Comparison of ENCODE assay signal across 1 cellular context in genomic region chr22:22431271-22432220, GRCh38.
TF ChIP-seq lines count a peak whose summit lies in the region.

No MANE protein-coding gene starts in this region.

TF ChIP-seq in K562, 482 proteins besides CTCF, POLR2A, EP300 and RAD21 (continued from another document and continues in another):
- TF ChIP-seq PKNOX1 (IDR thresholded peaks at IDR 0.05) = no peak
- TF ChIP-seq E2F6 (IDR thresholded peaks at IDR 0.05; ENCODE audit: borderline replicate concordance in 1 of 2, extremely low read depth in 1 of 2, insufficient read depth in 1 of 2, insufficient read length in 1 of 2, low read depth in 1 of 2, low read length in 1 of 2, poor library complexity in 1 of 2, severe bottlenecking in 1 of 2) = no peak
- TF ChIP-seq ZFP30 (CRISPR knock-in tag; IDR thresholded peaks at IDR 0.05; ENCODE audit: borderline replicate concordance) = 0 out of 2 replicates have a peak, but pooled peaks have one; percentile 40
- TF ChIP-seq HDAC8 (tag; IDR thresholded peaks at IDR 0.05) = no peak
- TF ChIP-seq TSHZ1 (CRISPR knock-in tag; IDR thresholded peaks at IDR 0.05) = peak; percentile 45; the same call in 1 of the 2 replicates
- peak; percentile 83 for TF ChIP-seq HBP1 (CRISPR knock-in tag; IDR thresholded peaks at IDR 0.05)
- 0 out of 2 replicates have a peak, but pooled peaks have one; percentile 34 for TF ChIP-seq PTBP1 (IDR thresholded peaks at IDR 0.05; ENCODE audit: low read depth, low read length)
- no peak for TF ChIP-seq POLR2H (tag; IDR thresholded peaks at IDR 0.05; ENCODE audit: low read depth)
- peak; percentile 78; the same call in 1 of the 2 replicates for TF ChIP-seq ZNF76 (CRISPR knock-in tag; IDR thresholded peaks at IDR 0.05; ENCODE audit: borderline replicate concordance)
- no peak for TF ChIP-seq NR2C1 (IDR thresholded peaks at IDR 0.05)
- no peak for TF ChIP-seq NR2C1 (tag; IDR thresholded peaks at IDR 0.05)
- TF ChIP-seq NKRF (IDR thresholded peaks at IDR 0.05; ENCODE audit: borderline replicate concordance) = no peak
- TF ChIP-seq ZBTB1 (CRISPR knock-in tag; IDR thresholded peaks at IDR 0.05; ENCODE audit: borderline replicate concordance, low read depth) = no peak
- no peak for TF ChIP-seq THAP7 (CRISPR knock-in tag; IDR thresholded peaks at IDR 0.05)
- TF ChIP-seq HNRNPUL1 (IDR thresholded peaks at IDR 0.05; ENCODE audit: low read length) = no peak
- TF ChIP-seq SRF (CRISPR knock-in tag; IDR thresholded peaks at IDR 0.05) = 0 out of 4 replicates have a peak, but pooled peaks of 1 of the 2 experiments have one; percentile 38
- TF ChIP-seq SMARCE1 (IDR thresholded peaks at IDR 0.05) = no peak
- peak; percentile 54 for TF ChIP-seq ZFP36 (IDR thresholded peaks at IDR 0.05; ENCODE audit: low read depth, low read length, partially characterized antibody)
- 0 out of 2 replicates have a peak, but pooled peaks have one; percentile 65 for TF ChIP-seq IRF1 (CRISPR knock-in tag; IDR thresholded peaks at IDR 0.05; ENCODE audit: borderline replicate concordance)
- TF ChIP-seq ZNF655 (CRISPR knock-in tag; IDR thresholded peaks at IDR 0.05) = no peak
- no peak for TF ChIP-seq TRIM24 (IDR thresholded peaks at IDR 0.05)
- peak in 1 of 2 experiments; percentile 40; a peak in 2 of 4 replicates for TF ChIP-seq TEAD1 (CRISPR knock-in tag; IDR thresholded peaks at IDR 0.05)
- TF ChIP-seq MEF2A (IDR thresholded peaks at IDR 0.05; ENCODE audit: control insufficient read depth, low read depth, low read length) = no peak
- no peak for TF ChIP-seq HNRNPLL (IDR thresholded peaks at IDR 0.05; ENCODE audit: low read depth, low read length, poor library complexity, severe bottlenecking)
- peak; percentile 91 for TF ChIP-seq STAG1 (CRISPR knock-in tag; IDR thresholded peaks at IDR 0.05; ENCODE audit: borderline replicate concordance)
- no peak for TF ChIP-seq ZKSCAN3 (CRISPR knock-in tag; IDR thresholded peaks at IDR 0.05)
- TF ChIP-seq CREB5 (CRISPR knock-in tag; IDR thresholded peaks at IDR 0.05) = no peak
- peak; percentile 50; the same call in 1 of the 2 replicates for TF ChIP-seq CTBP1 (IDR thresholded peaks at IDR 0.05; ENCODE audit: borderline replicate concordance)
- no peak for TF ChIP-seq NFATC3 (IDR thresholded peaks at IDR 0.05)
- no peak for TF ChIP-seq GABPA (tag; conservative IDR thresholded peaks at IDR 0.05; ENCODE audit: low read depth)
- TF ChIP-seq ILK (tag; IDR thresholded peaks at IDR 0.05; ENCODE audit: borderline replicate concordance, low read depth) = no peak
- peak; percentile 55 for TF ChIP-seq SPI1 (IDR thresholded peaks at IDR 0.05; ENCODE audit: borderline replicate concordance, low read depth, low read length)
- TF ChIP-seq FOXA1 (IDR thresholded peaks at IDR 0.05; ENCODE audit: borderline replicate concordance) = no peak
- TF ChIP-seq HDAC6 (IDR thresholded peaks at IDR 0.05; ENCODE audit: low read depth, low read length) = no peak
- TF ChIP-seq YBX1 (IDR thresholded peaks at IDR 0.05) = no peak
- peak; percentile 57 for TF ChIP-seq CHD1 (IDR thresholded peaks at IDR 0.05; ENCODE audit: low read length)
- peak; percentile 52; the same call in 1 of the 2 replicates for TF ChIP-seq BMI1 (IDR thresholded peaks at IDR 0.05; ENCODE audit: low read length)
- TF ChIP-seq PREB (CRISPR knock-in tag; IDR thresholded peaks at IDR 0.05) = no peak
